Comparison of ENCODE assay signal across 29 cellular contexts in genomic region chr14:94494085-94494484, GRCh38. TPM values are rescaled to one million over a fixed set of nuclear protein-coding genes. Genes with fewer than 3 reads are reported as not detected.
DNase-seq lines count a peak whose midpoint lies in the region; ATAC-seq and TF ChIP-seq lines count a peak whose summit lies in the region.
"Had no signal": no experiment of that assay in that cellular context is flagged by ENCODE, and none has a peak within 500 bp of the region (broad histone marks: within the 10 kb centered on the region; RNA-seq: fewer than 3 reads in every experiment).

No MANE protein-coding gene starts in this region.

- TF ChIP-seq CTCF in GM13977 (IDR thresholded peaks at IDR 0.05; ENCODE audit: extremely low read depth, insufficient read depth, missing control alignments), result no peak

- DNase-seq in GM13977 (ENCODE audit: low spot score) (peak; percentile 64), NCI-H748 (lab: John Stamatoyannopoulos, UW; ENCODE audit: unreplicated experiment) (no peak), mucosa of gallbladder (ENCODE audit: low spot score) (no peak), amygdala (lab: John Stamatoyannopoulos, UW) (no peak)
- DNase-seq: activated CD4-positive, CD25-positive, alpha-beta regulatory T cell treated with anti-CD3 and anti-CD28 coated beads, Interleukin-2, amount 50 U/mL, for 72 hours; activated CD8-positive, alpha-beta memory T cell treated with anti-CD3 and anti-CD28 coated beads for 24 hours; activated effector memory CD4-positive, alpha-beta T cell treated with anti-CD3 and anti-CD28 coated beads, Interleukin-2, amount 50 U/mL, for 16 hours; activated naive CD8-positive, alpha-beta T cell treated with anti-CD3 and anti-CD28 coated beads for 36 hours; activated T-cell treated with anti-CD3 and anti-CD28 coated beads for 4 hours; aorta; DMS 273 treated with DMSO at 0.1 percent for 48 hours; hypothalamus; MG63; NCI-H1105 treated with DMSO at 0.1 percent for 48 hours; NCI-H2029 treated with DMSO at 0.1 percent for 48 hours; NCI-H345; NCI-H748 treated with DMSO at 0.1 percent for 48 hours; pancreas; SIG-M5; transverse colon had no signal

- peak; percentile 67 for ATAC-seq in GM19035 (IDR thresholded peaks at IDR 0.05; ENCODE audit: unreplicated experiment)
- peak; percentile 87 for ATAC-seq in HG02884 (IDR thresholded peaks at IDR 0.05; ENCODE audit: unreplicated experiment)
- peak; percentile 64 for ATAC-seq in HG03565 (IDR thresholded peaks at IDR 0.05; ENCODE audit: unreplicated experiment)
- ATAC-seq: gastroesophageal sphincter; pancreas; stimulated activated memory B cell treated with anti-CD40 and anti-IgM and Interleukin-4, amounts not matched to agents 10 μg/mL and 1 μg/mL and 100 μg/mL, for 72 hours had no signal

- in situ Hi-C loops in GM13977 (cut with MboI; ENCODE audit: low pct_unique_long_range_greater_than_20kb, low sequenced_read_pairs, unreplicated experiment), result no loop called here

RNA-seq across cellular contexts. Expression of gene SERPINA12, which starts 15.2 kb away (rescaled TPM):
- not detected for total RNA-seq in mucosa of gallbladder
- total RNA-seq: activated naive CD8-positive, alpha-beta T cell treated with anti-CD3 and anti-CD28 coated beads for 36 hours; aorta; bronchial epithelial cell; gastroesophageal sphincter; neural crest cell; pancreas; renal cortical epithelial cell; subcutaneous adipose tissue; transverse colon had no signal

RNA-seq across cellular contexts. Expression of gene SERPINA9, which starts 18.1 kb away (rescaled TPM):
- not detected for total RNA-seq in mucosa of gallbladder
- total RNA-seq: activated naive CD8-positive, alpha-beta T cell treated with anti-CD3 and anti-CD28 coated beads for 36 hours; aorta; bronchial epithelial cell; gastroesophageal sphincter; neural crest cell; pancreas; renal cortical epithelial cell; subcutaneous adipose tissue; transverse colon had no signal

RNA-seq across cellular contexts. Expression of gene SERPINA11, which starts 41.5 kb away (rescaled TPM):
- 0.14 TPM for total RNA-seq in mucosa of gallbladder
- total RNA-seq: activated naive CD8-positive, alpha-beta T cell treated with anti-CD3 and anti-CD28 coated beads for 36 hours; aorta; bronchial epithelial cell; gastroesophageal sphincter; neural crest cell; pancreas; renal cortical epithelial cell; subcutaneous adipose tissue had no signal
